ENCODE assay signal across 19 cellular contexts in the genomic region with DNA sequence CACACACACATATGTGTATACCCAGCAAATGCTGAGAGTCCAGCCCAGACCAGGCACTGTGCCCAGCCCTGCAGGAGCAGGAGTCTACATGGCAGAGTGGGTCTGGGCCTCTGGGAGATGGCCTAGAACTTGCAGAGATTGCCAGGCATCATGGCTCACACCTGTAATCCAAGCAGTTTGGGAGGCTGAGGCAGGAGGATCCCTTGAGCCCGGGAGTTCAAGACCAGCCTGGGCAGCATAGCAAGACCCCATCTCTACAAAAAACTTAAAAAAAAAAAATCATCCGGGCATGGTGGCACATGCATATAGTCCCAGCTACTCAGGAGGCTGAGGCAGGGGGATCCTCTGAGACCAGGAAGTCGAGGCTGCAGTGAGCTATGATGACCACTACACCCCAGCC.
"Had no signal": no experiment of that assay in that cellular context is flagged by ENCODE, and none has a peak within 500 bp of the region (broad histone marks: within the 10 kb centered on the region; RNA-seq: fewer than 3 reads in every experiment).

No MANE protein-coding gene starts in this region.

- H3K4me1 ChIP-seq: colonic mucosa had no signal

- H3K9me3 ChIP-seq: colonic mucosa, neutrophil, suprapubic skin, transverse colon, upper lobe of right lung, uterus had no signal

- H3K27ac Mint-ChIP-seq: natural killer cell; stimulated activated effector memory CD8-positive, alpha-beta T cell treated with anti-CD3 and anti-CD28 coated beads, Interleukin-12 subunit alpha, Interleukin-12 subunit beta, amount 100 ng/mL, for 72 hours; stimulated activated naive CD8-positive, alpha-beta T cell treated with anti-CD3 and anti-CD28 coated beads, Interleukin-15, Interleukin-2, amounts not matched to agents 100 ng/mL and 50 ng/mL, for 24 hours had no signal

- ATAC-seq: left lobe of liver; natural killer cell; sciatic nerve; stimulated activated effector memory CD8-positive, alpha-beta T cell treated with anti-CD3 and anti-CD28 coated beads, Interleukin-12 subunit alpha, Interleukin-12 subunit beta, amount 100 ng/mL, for 72 hours; upper lobe of right lung had no signal

- H3K9me3 Mint-ChIP-seq: central memory CD8-positive, alpha-beta T cell; memory B cell; natural killer cell; neural crest cell; stimulated activated effector memory CD8-positive, alpha-beta T cell treated with anti-CD3 and anti-CD28 coated beads, Interleukin-12 subunit alpha, Interleukin-12 subunit beta, amount 100 ng/mL, for 72 hours; stimulated activated naive CD8-positive, alpha-beta T cell treated with anti-CD3 and anti-CD28 coated beads, Interleukin-15, Interleukin-2, amounts not matched to agents 100 ng/mL and 50 ng/mL, for 24 hours had no signal

- H3K4me1 Mint-ChIP-seq: memory B cell had no signal

- H3K36me3 ChIP-seq: colonic mucosa, neutrophil, transverse colon, uterus had no signal

- H3K4me3 ChIP-seq: colonic mucosa, lung, suprapubic skin, transverse colon, upper lobe of right lung, uterus had no signal

- H3K27ac ChIP-seq: colonic mucosa, neutrophil, suprapubic skin, upper lobe of right lung, uterus had no signal

- H3K27me3 ChIP-seq: colonic mucosa, neutrophil, suprapubic skin, transverse colon, upper lobe of right lung, uterus had no signal

- DNase-seq: colonic mucosa; dermis blood vessel endothelial cell; head of caudate nucleus; natural killer cell; stimulated activated CD4-positive, alpha-beta T cell treated with anti-CD3 and anti-CD28 coated beads, Interleukin-2, amount 100 ng/mL, for 24 hours; stimulated activated CD4-positive, alpha-beta T cell treated with anti-CD3 and anti-CD28 coated beads, Interleukin-4, amount 100 ng/mL, for 24 hours; transverse colon; upper lobe of right lung; uterus had no signal

- H3K36me3 Mint-ChIP-seq: natural killer cell; stimulated activated effector memory CD8-positive, alpha-beta T cell treated with anti-CD3 and anti-CD28 coated beads, Interleukin-12 subunit alpha, Interleukin-12 subunit beta, amount 100 ng/mL, for 72 hours had no signal

- H3K27me3 Mint-ChIP-seq: central memory CD8-positive, alpha-beta T cell; memory B cell; stimulated activated naive CD8-positive, alpha-beta T cell treated with anti-CD3 and anti-CD28 coated beads, Interleukin-15, Interleukin-2, amounts not matched to agents 100 ng/mL and 50 ng/mL, for 24 hours had no signal

- H3K4me3 Mint-ChIP-seq: central memory CD8-positive, alpha-beta T cell; memory B cell; natural killer cell; neural crest cell; stimulated activated effector memory CD8-positive, alpha-beta T cell treated with anti-CD3 and anti-CD28 coated beads, Interleukin-12 subunit alpha, Interleukin-12 subunit beta, amount 100 ng/mL, for 72 hours; stimulated activated naive CD8-positive, alpha-beta T cell treated with anti-CD3 and anti-CD28 coated beads, Interleukin-15, Interleukin-2, amounts not matched to agents 100 ng/mL and 50 ng/mL, for 24 hours had no signal
